In genomic region chr13:21175656-21176194, GRCh38 we compare ENCODE assay signal across 8 cellular contexts. TPM values are rescaled to one million over a fixed set of nuclear protein-coding genes. Genes with fewer than 3 reads are reported as not detected.
DNase-seq lines count a peak whose midpoint lies in the region; ATAC-seq, FAIRE-seq and TF ChIP-seq lines count a peak whose summit lies in the region.

No MANE protein-coding gene starts in this region.

- peaks cover 43% of the 10 kb centered on the region for H3K79me2 ChIP-seq in GM12878 (ENCODE audit: control insufficient read depth, insufficient read depth, low read length)

- peaks cover 20% of the 10 kb centered on the region for H3K4me1 ChIP-seq in CD4-positive, CD25-positive, alpha-beta regulatory T cell (ENCODE audit: control insufficient read depth, insufficient read depth, low read length, poor library complexity, severe bottlenecking)
- H3K4me1 ChIP-seq in GM12878 (ENCODE audit: control insufficient read depth, insufficient read depth, low read length), result no peaks in the 10 kb centered on the region

- SMC1A ChIA-PET in GM12878 (lab: Charles Lee; ENCODE audit: uncharacterized antibody, unreplicated experiment), result interaction anchor here (0.7 to 2.6 kb wide), 4 partner anchors 13 to 301 kb away, joined by 3 to 6 read pairs (median 4); no protein-coding TSS in a partner anchor

- peak overlapping the region; percentile 89 for H3K27ac ChIP-seq in CD4-positive, CD25-positive, alpha-beta regulatory T cell (ENCODE audit: insufficient read depth, low read length, poor library complexity, severe bottlenecking)
- H3K27ac ChIP-seq in GM12878 (ENCODE audit: control insufficient read depth, insufficient read depth), result peak overlapping the region; percentile 93

- no peak for TF ChIP-seq EP300 in GM12878 (IDR thresholded peaks at IDR 0.05; ENCODE audit: borderline replicate concordance in 1 of 2, control insufficient read depth in 1 of 2, low read depth in 2 of 2, low read length in 2 of 2)

- H3K36me3 Mint-ChIP-seq in CD4-positive, CD25-positive, alpha-beta regulatory T cell, result no peaks in the 10 kb centered on the region
- no peaks in the 10 kb centered on the region for H3K36me3 Mint-ChIP-seq in IgD-negative memory B cell
- H3K36me3 Mint-ChIP-seq in memory B cell, result no peaks in the 10 kb centered on the region

- H4K20me1 ChIP-seq in GM12878 (ENCODE audit: control insufficient read depth, insufficient read depth), result no peaks in the 10 kb centered on the region

- RAD21 ChIA-PET in GM12878 (lab: Charles Lee; ENCODE audit: unreplicated experiment), result interaction anchor here (1.1 to 2.0 kb wide), 6 partner anchors 26 to 304 kb away, joined by 5 to 11 read pairs (median 6); no protein-coding TSS in a partner anchor

- H3K4me1 Mint-ChIP-seq in CD4-positive, CD25-positive, alpha-beta regulatory T cell, result peaks cover 6 to 37% (median 23%) of the 10 kb centered on the region in 4 donors
- peaks cover 5 to 14% (median 14%) of the 10 kb centered on the region in 3 donors for H3K4me1 Mint-ChIP-seq in IgD-negative memory B cell
- peaks cover 6% of the 10 kb centered on the region for H3K4me1 Mint-ChIP-seq in memory B cell

- no peak for FAIRE-seq in GM12878 (lab: Jason Lieb, UNC)

- peak overlapping the region; percentile 91 to 99 (median 97) for H3K4me3 Mint-ChIP-seq in CD4-positive, CD25-positive, alpha-beta regulatory T cell
- H3K4me3 Mint-ChIP-seq in IgD-negative memory B cell (peak overlapping the region; percentile 95 to 99 (median 98)), memory B cell (peak overlapping the region; percentile 92)

- ATAC-seq in CD4-positive, CD25-positive, alpha-beta regulatory T cell (ENCODE audit: low read depth in 2 of 2), result no peak
- ATAC-seq in GM12878, result no peak
- ATAC-seq in memory B cell (ENCODE audit: low read depth), result no peak
- ATAC-seq in HG03521 (IDR thresholded peaks at IDR 0.05; ENCODE audit: unreplicated experiment), result no peak
- no peak for ATAC-seq in GM21528 (IDR thresholded peaks at IDR 0.05; ENCODE audit: low FRiP score, unreplicated experiment)

- no peaks in the 10 kb centered on the region for H3K27me3 Mint-ChIP-seq in CD4-positive, CD25-positive, alpha-beta regulatory T cell
- H3K27me3 Mint-ChIP-seq in IgD-negative memory B cell (no peaks in the 10 kb centered on the region), memory B cell (no peaks in the 10 kb centered on the region)

- peak overlapping the region; percentile 93 for H3K9ac ChIP-seq in GM12878 (ENCODE audit: control insufficient read depth, insufficient read depth, low read length)

- no peak for TF ChIP-seq POLR2A in GM12878 (IDR thresholded peaks at IDR 0.05; ENCODE audit: low read depth, low read length)

- BruUV-seq in GM12878 (replicated peaks; lab: Mats Ljungman, UMichigan), result TSS peak; percentile 83

- H3K4me2 ChIP-seq in GM12878 (ENCODE audit: control insufficient read depth, insufficient read depth), result peak overlapping the region; percentile 59; the same call in 1 of the 2 replicates

- DNase-seq in CD4-positive, CD25-positive, alpha-beta regulatory T cell, result no peak
- DNase-seq in GM12878 (ENCODE audit: low read depth, low spot score) (no peak), memory B cell (ENCODE audit: low spot score in 2 of 2) (no peak), nucleus accumbens (lab: John Stamatoyannopoulos, UW) (no peak), NCI-H1694 treated with DMSO at 0.1 percent for 48 hours (lab: John Stamatoyannopoulos, UW) (no peak)

- peak overlapping the region in 2 of 3 donors; percentile 96 to 97 for H3K27ac Mint-ChIP-seq in CD4-positive, CD25-positive, alpha-beta regulatory T cell
- H3K27ac Mint-ChIP-seq in IgD-negative memory B cell (peak overlapping the region; percentile 96 to 97 (median 96)), memory B cell (peak overlapping the region; percentile 87)

- H3K9me3 Mint-ChIP-seq in CD4-positive, CD25-positive, alpha-beta regulatory T cell, result no peaks in the 10 kb centered on the region
- H3K9me3 Mint-ChIP-seq in IgD-negative memory B cell (no peaks in the 10 kb centered on the region), memory B cell (no peaks in the 10 kb centered on the region)

- no peaks in the 10 kb centered on the region for H3K9me3 ChIP-seq in CD4-positive, CD25-positive, alpha-beta regulatory T cell (ENCODE audit: control insufficient read depth in 2 of 2, low read length in 2 of 2)
- H3K9me3 ChIP-seq in GM12878 (replicated peaks; ENCODE audit: control insufficient read depth, insufficient read depth, low read length), result no peaks in the 10 kb centered on the region

- peak overlapping the region; percentile 95 for H3K4me3 ChIP-seq in CD4-positive, CD25-positive, alpha-beta regulatory T cell (ENCODE audit: low read depth, low read length)
- H3K4me3 ChIP-seq in GM12878, result peak overlapping the region; percentile 89

- intact Hi-C loops in GM12878 (cut with micrococcal nuclease; ENCODE audit: unreplicated experiment), result loop anchor here (5.0 kb wide), 2 partner anchors 122 to 427 kb away; partner anchors contain the start of gene MICU2

- no peaks in the 10 kb centered on the region for H3K27me3 ChIP-seq in CD4-positive, CD25-positive, alpha-beta regulatory T cell (ENCODE audit: control insufficient read depth, insufficient read depth, low read length)
- H3K27me3 ChIP-seq in GM12878 (replicated peaks in 1 of 2; ENCODE audit: control insufficient read depth in 2 of 2, insufficient read depth in 2 of 2, low read length in 1 of 2), result no peaks in the 10 kb centered on the region

- no peak for TF ChIP-seq RAD21 in GM12878 (IDR thresholded peaks at IDR 0.05; ENCODE audit: insufficient read depth, low read depth, low read length)

- CTCF ChIA-PET in GM12878 (lab: Yijun Ruan, JAX), result interaction anchor here (0.7 to 2.6 kb wide), 6 partner anchors 9 to 301 kb away, joined by 3 to 12 read pairs (median 10); no protein-coding TSS in a partner anchor

- H3K36me3 ChIP-seq in CD4-positive, CD25-positive, alpha-beta regulatory T cell (ENCODE audit: control insufficient read depth, insufficient read depth, low read length), result no peaks in the 10 kb centered on the region
- H3K36me3 ChIP-seq in GM12878 (ENCODE audit: control insufficient read depth in 2 of 2, insufficient read depth in 2 of 2, low read length in 1 of 2), result no peaks in the 10 kb centered on the region; a peak in 1 of 4 replicates

- peak overlapping the region; percentile 99 for H2AFZ ChIP-seq in GM12878 (ENCODE audit: control insufficient read depth, low read depth, low read length)

- POLR2A ChIA-PET in GM12878 (lab: Charles Lee), result interaction anchor here (0.8 to 2.1 kb wide), 4 partner anchors 7 to 43 kb away, joined by 3 to 9 read pairs (median 7); no protein-coding TSS in a partner anchor

- WGBS in GM12878 (ENCODE audit: insufficient coverage, insufficient replicate concordance, low lambda C conversion rate, missing lambda C conversion rate), result 1% methylated on average over 11 of the region's 11 CpGs

- TF ChIP-seq CTCF in GM12878 (IDR thresholded peaks at IDR 0.05 in 2 of 3, conservative IDR thresholded peaks at IDR 0.05 in 1 of 3; ENCODE audit: control insufficient read depth in 2 of 3, extremely low read depth in 1 of 3, insufficient read depth in 1 of 3, low read depth in 3 of 3, low read length in 3 of 3), result no peak

- in situ Hi-C loops in GM12878 (cut with MboI), result loop anchor here (5.0 kb wide), 1 partner anchor 233 kb away; no protein-coding TSS in a partner anchor

RNA-seq across cellular contexts. Expression of gene SKA3, which starts 0.6 kb away (rescaled TPM):
- 3.0 TPM for total RNA-seq in CD4-positive, CD25-positive, alpha-beta regulatory T cell
- 1 to 10 TPM in 3 of 4 donors, under 1 TPM in 1; 0.72 to 2.7 (median 2.1) TPM for polyA plus RNA-seq in CD4-positive, CD25-positive, alpha-beta regulatory T cell
- polyA plus RNA-seq in IgD-negative memory B cell (0.43 TPM), GM12878 (2011; rRNA removed) (27.0 and 45.3 TPM in 2 replicates), GM12878 (2014; fragmentation: Illumina TruSeq; extraction: Trizol) (36.3 and 41.8 TPM in 2 replicates), GM12878 (2014; fragmentation: Nextera tagmentation; extraction: Ambion mirVana) (10 to 100 TPM; 13.5 to 15.1 TPM), GM12878 (2014; rRNA removed) (21.6 and 25.4 TPM in 2 replicates), GM12878 (2016; fragmentation: Nextera tagmentation; extraction: Ambion mirVana) (10 to 100 TPM; 59.0 to 69.7 TPM)
- total RNA-seq in GM12878 (2013; cell fraction: nucleolus; rRNA removed), result 13.3 and 17.5 TPM in 2 replicates
- total RNA-seq in GM12878 (2014; rRNA removed) (24.5 and 28.0 TPM in 2 replicates), GM12878 (2014; rRNA removed; fragmentation: Illumina TruSeq; extraction: Trizol) (26.2 and 27.1 TPM in 2 replicates), GM12878 (2021) (25.7 and 26.2 TPM in 2 replicates)
- 8.0 TPM for polyA plus RNA-seq in GM12878 (2011; ENCODE audit: low read depth)
- polyA plus RNA-seq in GM12878 (2011; cell fraction: cytosol; rRNA removed), result 11.5 and 14.1 TPM in 2 replicates
- 9.8 and 11.4 TPM in 2 replicates for polyA plus RNA-seq in GM12878 (2011; cell fraction: nucleus; rRNA removed)
- 8.7 and 12.4 TPM in 2 replicates for polyA plus RNA-seq in GM12878 (2012)
- 16.7 and 22.7 TPM in 2 replicates for polyA minus RNA-seq in GM12878 (2011; rRNA and poly(A)+ RNA removed)
- 13.9 and 17.0 TPM in 2 replicates for polyA minus RNA-seq in GM12878 (2011; cell fraction: cytosol; rRNA and poly(A)+ RNA removed)
- 6.5 and 7.5 TPM in 2 replicates for polyA minus RNA-seq in GM12878 (2011; cell fraction: nucleus; rRNA and poly(A)+ RNA removed)

RNA-seq across cellular contexts. Expression of gene MRPL57, which starts 0.7 kb away (rescaled TPM):
- 9.6 TPM for total RNA-seq in CD4-positive, CD25-positive, alpha-beta regulatory T cell
- 10 to 100 TPM; 56.6 to 70.8 (median 61.4) TPM for polyA plus RNA-seq in CD4-positive, CD25-positive, alpha-beta regulatory T cell
- 41.1 TPM for polyA plus RNA-seq in IgD-negative memory B cell
- total RNA-seq in GM12878 (2013; cell fraction: nucleolus; rRNA removed), result 10.1 and 10.7 TPM in 2 replicates
- 50.3 and 60.3 TPM in 2 replicates for total RNA-seq in GM12878 (2014; rRNA removed)
- 14.3 and 16.5 TPM in 2 replicates for total RNA-seq in GM12878 (2014; rRNA removed; fragmentation: Illumina TruSeq; extraction: Trizol)
- total RNA-seq in GM12878 (2021), result 23.9 and 26.0 TPM in 2 replicates
- polyA plus RNA-seq in GM12878 (2011; ENCODE audit: low read depth), result 7.4 TPM
- 15.6 and 20.2 TPM in 2 replicates for polyA plus RNA-seq in GM12878 (2011; rRNA removed)
- polyA plus RNA-seq in GM12878 (2011; cell fraction: cytosol; rRNA removed), result 11.3 and 16.7 TPM in 2 replicates
- 10.8 and 14.2 TPM in 2 replicates for polyA plus RNA-seq in GM12878 (2011; cell fraction: nucleus; rRNA removed)
- 20.7 TPM in 2 replicates for polyA plus RNA-seq in GM12878 (2012)
- polyA plus RNA-seq in GM12878 (2014; fragmentation: Illumina TruSeq; extraction: Trizol), result 8.1 and 10.5 TPM in 2 replicates
- polyA plus RNA-seq in GM12878 (2014; fragmentation: Nextera tagmentation; extraction: Ambion mirVana), result 10 to 100 TPM; 13.2 to 25.8 TPM
- 47.5 and 54.4 TPM in 2 replicates for polyA plus RNA-seq in GM12878 (2014; rRNA removed)
- 10 to 100 TPM; 87.5 to 90.6 TPM for polyA plus RNA-seq in GM12878 (2016; fragmentation: Nextera tagmentation; extraction: Ambion mirVana)
- polyA minus RNA-seq in GM12878 (2011; rRNA and poly(A)+ RNA removed), result 3.3 and 4.9 TPM in 2 replicates
- polyA minus RNA-seq in GM12878 (2011; cell fraction: cytosol; rRNA and poly(A)+ RNA removed), result 4.2 and 5.1 TPM in 2 replicates
- polyA minus RNA-seq in GM12878 (2011; cell fraction: nucleus; rRNA and poly(A)+ RNA removed), result 4.7 and 8.7 TPM in 2 replicates

RNA-seq across cellular contexts. Expression of gene SAP18, which starts 35.8 kb away (rescaled TPM):
- 225 TPM for total RNA-seq in CD4-positive, CD25-positive, alpha-beta regulatory T cell
- 100 to 1,000 TPM; 280 to 402 (median 334) TPM for polyA plus RNA-seq in CD4-positive, CD25-positive, alpha-beta regulatory T cell
- 334 TPM for polyA plus RNA-seq in IgD-negative memory B cell
- total RNA-seq in GM12878 (2013; cell fraction: nucleolus; rRNA removed), result 44.2 and 45.7 TPM in 2 replicates
- total RNA-seq in GM12878 (2014; rRNA removed), result 56.5 and 56.6 TPM in 2 replicates
- total RNA-seq in GM12878 (2014; rRNA removed; fragmentation: Illumina TruSeq; extraction: Trizol), result 78.4 and 80.9 TPM in 2 replicates
- total RNA-seq in GM12878 (2021), result 212 and 222 TPM in 2 replicates
- polyA plus RNA-seq in GM12878 (2011; ENCODE audit: low read depth), result 118 TPM
- 164 and 210 TPM in 2 replicates for polyA plus RNA-seq in GM12878 (2011; rRNA removed)
- 32.0 and 38.7 TPM in 2 replicates for polyA plus RNA-seq in GM12878 (2011; cell fraction: cytosol; rRNA removed)
- polyA plus RNA-seq in GM12878 (2011; cell fraction: nucleus; rRNA removed), result 32.8 and 34.8 TPM in 2 replicates
- 104 and 119 TPM in 2 replicates for polyA plus RNA-seq in GM12878 (2012)
- 67.6 and 91.4 TPM in 2 replicates for polyA plus RNA-seq in GM12878 (2014; fragmentation: Illumina TruSeq; extraction: Trizol)
- polyA plus RNA-seq in GM12878 (2014; fragmentation: Nextera tagmentation; extraction: Ambion mirVana), result 100 to 1,000 TPM; 537 to 546 TPM
- 76.5 and 84.8 TPM in 2 replicates for polyA plus RNA-seq in GM12878 (2014; rRNA removed)
- polyA plus RNA-seq in GM12878 (2016; fragmentation: Nextera tagmentation; extraction: Ambion mirVana), result 100 to 1,000 TPM; 490 to 548 TPM
- 14.0 and 16.0 TPM in 2 replicates for polyA minus RNA-seq in GM12878 (2011; rRNA and poly(A)+ RNA removed)
- 6.5 and 7.9 TPM in 2 replicates for polyA minus RNA-seq in GM12878 (2011; cell fraction: cytosol; rRNA and poly(A)+ RNA removed)
- polyA minus RNA-seq in GM12878 (2011; cell fraction: nucleus; rRNA and poly(A)+ RNA removed), result 19.8 and 27.9 TPM in 2 replicates
